ENCODE assay signal across 8 cellular contexts in genomic region chr12:6662906-6663742, GRCh38. TPM values are rescaled to one million over a fixed set of nuclear protein-coding genes. Genes with fewer than 3 reads are reported as not detected.
A peak's percentile ranks its signal among the peaks of the same experiment; 100 is the strongest.
DNase-seq lines count a peak whose midpoint lies in the region; ATAC-seq and TF ChIP-seq lines count a peak whose summit lies in the region.

TSS of gene ING4 (minus strand) at chr12:6663119. CDS start at chr12:6663101, 18 bp downstream.

- H3K9me3 ChIP-seq in T-helper 17 cell (ENCODE audit: control insufficient read depth, low read length, poor library complexity, severe bottlenecking) (no peaks in the 10 kb centered on the region), left ventricle myocardium inferior (replicated peaks) (no peaks in the 10 kb centered on the region)

- ATAC-seq in HG02885 (IDR thresholded peaks at IDR 0.05; ENCODE audit: poor library complexity, unreplicated experiment) (peak; percentile 98), T-helper 17 cell (peak; percentile 99)

- H3K4me3 ChIP-seq in left ventricle myocardium inferior = peak within 1 kb of the TSS; percentile 83

- H3K27ac Mint-ChIP-seq in T-helper 17 cell (peak within 1 kb of the TSS; percentile 99), progenitor cell of endocrine pancreas (peak within 1 kb of the TSS; percentile 98)

- DNase-seq in NCI-H1694 treated with DMSO at 0.1 percent for 48 hours (lab: John Stamatoyannopoulos, UW) = peak; percentile 100
- DNase-seq in T-helper 17 cell = peak; percentile 83 to 93 (median 90)
- peak; percentile 71 to 99 (median 96) for DNase-seq in amygdala (lab: John Stamatoyannopoulos, UW)
- DNase-seq in left ventricle myocardium inferior = peak; percentile 97
- DNase-seq in progenitor cell of endocrine pancreas (ENCODE audit: low spot score, unreplicated experiment) = peak; percentile 95
- peak; percentile 98 for DNase-seq in ureter (ENCODE audit: low spot score)

- TF ChIP-seq CTCF in left ventricle myocardium inferior (IDR thresholded peaks at IDR 0.05; ENCODE audit: borderline replicate concordance) = no peak
- TF ChIP-seq CTCF in progenitor cell of endocrine pancreas (IDR thresholded peaks at IDR 0.05; ENCODE audit: unreplicated experiment) = no peak

- intact Hi-C loops in left ventricle myocardium inferior (cut with micrococcal nuclease) = no loop called here

- H3K27ac ChIP-seq in left ventricle myocardium inferior (replicated peaks) = peak within 1 kb of the TSS; percentile 81

- H3K4me3 Mint-ChIP-seq in T-helper 17 cell (peak within 1 kb of the TSS; percentile 100), progenitor cell of endocrine pancreas (ENCODE audit: low read depth) (peak within 1 kb of the TSS; percentile 91)

- peak; percentile 49 for TF ChIP-seq POLR2A in GM15510 (IDR thresholded peaks at IDR 0.05; ENCODE audit: borderline replicate concordance, extremely low read depth, insufficient read length)

- H3K9me3 Mint-ChIP-seq in progenitor cell of endocrine pancreas (ENCODE audit: low read depth) = no peaks in the 10 kb centered on the region

- H3K4me1 Mint-ChIP-seq in T-helper 17 cell (peaks cover 22% of the 10 kb centered on the region), progenitor cell of endocrine pancreas (ENCODE audit: low read depth) (peaks cover 13% of the 10 kb centered on the region)

- H3K27me3 Mint-ChIP-seq in T-helper 17 cell (no peaks in the 10 kb centered on the region), progenitor cell of endocrine pancreas (no peaks in the 10 kb centered on the region)

- H3K36me3 ChIP-seq in left ventricle myocardium inferior = peaks cover 31% of the 10 kb centered on the region

- H3K36me3 Mint-ChIP-seq in T-helper 17 cell (ENCODE audit: low read depth) (peaks cover 11% of the 10 kb centered on the region), progenitor cell of endocrine pancreas (ENCODE audit: insufficient read depth) (peaks cover 19% of the 10 kb centered on the region)

- no peaks in the 10 kb centered on the region for H3K27me3 ChIP-seq in left ventricle myocardium inferior (ENCODE audit: low read depth)

- peaks cover 23% of the 10 kb centered on the region for H3K4me1 ChIP-seq in left ventricle myocardium inferior

RNA-seq across cellular contexts. Expression of gene ING4, which starts in this region (rescaled TPM):
- 10 to 100 TPM; 28.1 to 29.3 TPM for total RNA-seq in T-helper 17 cell
- total RNA-seq in left ventricle myocardium inferior = 23.2 TPM
- total RNA-seq in progenitor cell of endocrine pancreas = 105 and 110 TPM in 2 replicates
- total RNA-seq in ureter = 39.3 TPM

Comparison
In these comparisons a context has a peak if more than half of its experiments do, and no peak if none do; other contexts are left out.
1. Peak in every context shown above with its lines: DNase-seq, ATAC-seq, H3K4me3 ChIP-seq and H3K27ac ChIP-seq.